ENCODE assay signal across 8 cellular contexts in the genomic region with DNA sequence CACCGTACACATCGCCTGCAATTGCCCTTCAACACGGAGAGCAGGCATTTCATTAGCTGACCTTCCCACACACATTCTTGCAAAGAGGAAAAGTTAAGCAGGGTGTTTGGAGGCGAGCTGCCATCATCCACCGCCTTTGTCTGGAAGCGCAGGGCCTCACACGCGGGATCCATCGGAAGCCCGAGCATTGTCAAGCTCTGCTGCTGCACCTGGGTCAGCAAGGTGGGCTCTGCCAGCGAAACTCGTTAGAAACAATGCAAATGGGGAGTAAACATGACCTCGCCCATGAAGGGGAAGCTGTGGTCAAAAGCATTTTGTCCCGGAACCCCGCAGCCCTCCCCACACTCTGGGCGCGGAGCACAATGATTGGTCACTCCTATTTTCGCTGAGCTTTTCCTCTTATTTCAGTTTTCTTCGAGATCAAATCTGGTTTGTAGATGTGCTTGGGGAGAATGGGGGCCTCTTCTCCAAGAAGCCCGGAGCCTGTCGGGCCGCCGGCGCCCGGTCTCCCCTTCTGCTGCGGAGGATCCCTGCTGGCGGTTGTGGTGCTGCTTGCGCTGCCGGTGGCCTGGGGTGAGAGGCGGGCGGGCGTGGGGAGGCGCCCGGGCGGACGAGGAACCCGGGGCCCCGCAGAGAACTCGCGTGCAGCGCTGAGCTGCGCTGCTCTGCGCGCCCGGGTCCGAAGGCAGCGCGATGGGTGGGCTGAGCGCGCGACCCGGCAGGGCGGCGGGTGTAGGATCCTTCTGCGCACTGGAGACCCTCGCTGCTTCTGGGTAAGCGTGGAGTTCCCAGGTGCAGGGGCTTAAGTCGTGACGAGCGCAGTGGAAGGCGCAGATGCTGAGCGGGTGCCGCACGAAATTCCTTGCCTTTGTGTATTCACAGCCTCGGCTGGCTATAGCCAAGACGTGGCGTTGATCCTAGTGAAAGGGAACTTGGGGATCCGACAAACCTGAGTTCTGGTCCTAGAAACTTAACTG. TPM values are rescaled to one million over a fixed set of nuclear protein-coding genes. Genes with fewer than 3 reads are reported as not detected.
DNase-seq lines count a peak whose midpoint lies in the region; ATAC-seq, FAIRE-seq and TF ChIP-seq lines count a peak whose summit lies in the region.

A gene (plus strand): TSS at position 342 of the 977 bp plus-strand sequence. CDS start 111 bp downstream, at position 453.

- CTCF ChIA-PET in A549 (lab: Yijun Ruan, JAX) = no interaction called here

- WGBS in A549 (ENCODE audit: missing lambda C conversion rate) = 39% methylated on average over 47 of the region's 68 CpGs

- H3K4me1 ChIP-seq in A549 (no peaks in the 10 kb centered on the region), upper lobe of right lung (peaks cover 10% of the 10 kb centered on the region)

- peaks cover under 1% of the 10 kb centered on the region for H3K27me3 ChIP-seq in HL-60 (ENCODE audit: insufficient read depth, poor library complexity, severe bottlenecking)
- H3K27me3 ChIP-seq in upper lobe of right lung = peaks cover 31% of the 10 kb centered on the region

- H3K36me3 ChIP-seq in upper lobe of right lung = no peaks in the 10 kb centered on the region

- H3K4me3 ChIP-seq in A549 = peak within 1 kb of the TSS; percentile 29
- peak within 1 kb of the TSS; percentile 56 for H3K4me3 ChIP-seq in HL-60 (replicated peaks; ENCODE audit: insufficient read depth, low read length)
- peak within 1 kb of the TSS; percentile 44 for H3K4me3 ChIP-seq in upper lobe of right lung

- intact Hi-C loops in upper lobe of right lung (cut with DNase I) = no loop called here

- H3K36me3 Mint-ChIP-seq in neural crest cell (ENCODE audit: low read depth) = no peaks in the 10 kb centered on the region

- POLR2A ChIA-PET in A549 (lab: Yijun Ruan, JAX) = no interaction called here

- peaks cover 56% of the 10 kb centered on the region for H3K27me3 Mint-ChIP-seq in neural crest cell (ENCODE audit: low read depth)

- TF ChIP-seq RAD21 in A549 (conservative IDR thresholded peaks at IDR 0.05 in 1 of 2, IDR thresholded peaks at IDR 0.05 in 1 of 2) = no peak

- H3K9me3 ChIP-seq in A549 (no peaks in the 10 kb centered on the region), upper lobe of right lung (no peaks in the 10 kb centered on the region)

- peak within 1 kb of the TSS; percentile 71 for H3K4me2 ChIP-seq in A549

- DNase-seq in A549 (ENCODE audit: low read depth in 1 of 2, low spot score in 1 of 2) = no peak
- peak; percentile 43 to 76 for DNase-seq in HL-60 (ENCODE audit: low read depth in 1 of 2, low spot score in 1 of 2)
- DNase-seq in activated CD4-positive, alpha-beta T cell treated with anti-CD3 and anti-CD28 coated beads, Interleukin-2, amount 50 U/mL, for 48 hours = peak; percentile 26 to 33
- peak; percentile 5 for DNase-seq in neural crest cell (ENCODE audit: low read depth, low spot score)
- peak; percentile 76 for DNase-seq in upper lobe of right lung
- DNase-seq in inferior parietal cortex (ENCODE audit: extremely low spot score) = no peak

- ATAC-seq in A549 (peak in 1 of 2 experiments; percentile 43; a peak in 3 of 6 replicates), GM19328 (IDR thresholded peaks at IDR 0.05; ENCODE audit: unreplicated experiment) (peak; percentile 47), esophagus mucosa (peak; percentile 46), upper lobe of right lung (peak; percentile 84)

- peak within 1 kb of the TSS; percentile 83 for H3K4me3 Mint-ChIP-seq in neural crest cell

- TF ChIP-seq CTCF in A549 (IDR thresholded peaks at IDR 0.05) = no peak
- no peak for TF ChIP-seq CTCF in HL-60 (IDR thresholded peaks at IDR 0.05; ENCODE audit: insufficient read depth, low read length)
- no peak for TF ChIP-seq CTCF in neural crest cell (conservative IDR thresholded peaks at IDR 0.05)
- TF ChIP-seq CTCF in upper lobe of right lung (IDR thresholded peaks at IDR 0.05) = no peak

- H3K4me1 Mint-ChIP-seq in neural crest cell = peaks cover 7% of the 10 kb centered on the region

- no peaks in the 10 kb centered on the region for H3K9me3 Mint-ChIP-seq in neural crest cell

- H3K27ac ChIP-seq in A549 = no peak within 1 kb of the TSS
- peak within 1 kb of the TSS; percentile 23 for H3K27ac ChIP-seq in HL-60 (replicated peaks)
- no peak within 1 kb of the TSS for H3K27ac ChIP-seq in upper lobe of right lung

- FAIRE-seq in A549 (lab: Jason Lieb, UNC) = no peak

- TF ChIP-seq EP300 in A549 (IDR thresholded peaks at IDR 0.05) = no peak

- TF ChIP-seq POLR2A in A549 (IDR thresholded peaks at IDR 0.05; ENCODE audit: low read length) = no peak

- H3K27ac Mint-ChIP-seq in neural crest cell (ENCODE audit: unreplicated experiment) = peak within 1 kb of the TSS; percentile 38

TF ChIP-seq in A549, 52 proteins besides CTCF, POLR2A, EP300 and RAD21 (continues in another document):
- TF ChIP-seq, protein P1, sequence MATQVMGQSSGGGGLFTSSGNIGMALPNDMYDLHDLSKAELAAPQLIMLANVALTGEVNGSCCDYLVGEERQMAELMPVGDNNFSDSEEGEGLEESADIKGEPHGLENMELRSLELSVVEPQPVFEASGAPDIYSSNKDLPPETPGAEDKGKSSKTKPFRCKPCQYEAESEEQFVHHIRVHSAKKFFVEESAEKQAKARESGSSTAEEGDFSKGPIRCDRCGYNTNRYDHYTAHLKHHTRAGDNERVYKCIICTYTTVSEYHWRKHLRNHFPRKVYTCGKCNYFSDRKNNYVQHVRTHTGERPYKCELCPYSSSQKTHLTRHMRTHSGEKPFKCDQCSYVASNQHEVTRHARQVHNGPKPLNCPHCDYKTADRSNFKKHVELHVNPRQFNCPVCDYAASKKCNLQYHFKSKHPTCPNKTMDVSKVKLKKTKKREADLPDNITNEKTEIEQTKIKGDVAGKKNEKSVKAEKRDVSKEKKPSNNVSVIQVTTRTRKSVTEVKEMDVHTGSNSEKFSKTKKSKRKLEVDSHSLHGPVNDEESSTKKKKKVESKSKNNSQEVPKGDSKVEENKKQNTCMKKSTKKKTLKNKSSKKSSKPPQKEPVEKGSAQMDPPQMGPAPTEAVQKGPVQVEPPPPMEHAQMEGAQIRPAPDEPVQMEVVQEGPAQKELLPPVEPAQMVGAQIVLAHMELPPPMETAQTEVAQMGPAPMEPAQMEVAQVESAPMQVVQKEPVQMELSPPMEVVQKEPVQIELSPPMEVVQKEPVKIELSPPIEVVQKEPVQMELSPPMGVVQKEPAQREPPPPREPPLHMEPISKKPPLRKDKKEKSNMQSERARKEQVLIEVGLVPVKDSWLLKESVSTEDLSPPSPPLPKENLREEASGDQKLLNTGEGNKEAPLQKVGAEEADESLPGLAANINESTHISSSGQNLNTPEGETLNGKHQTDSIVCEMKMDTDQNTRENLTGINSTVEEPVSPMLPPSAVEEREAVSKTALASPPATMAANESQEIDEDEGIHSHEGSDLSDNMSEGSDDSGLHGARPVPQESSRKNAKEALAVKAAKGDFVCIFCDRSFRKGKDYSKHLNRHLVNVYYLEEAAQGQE (IDR thresholded peaks at IDR 0.05) = no peak
- TF ChIP-seq, protein P2, sequence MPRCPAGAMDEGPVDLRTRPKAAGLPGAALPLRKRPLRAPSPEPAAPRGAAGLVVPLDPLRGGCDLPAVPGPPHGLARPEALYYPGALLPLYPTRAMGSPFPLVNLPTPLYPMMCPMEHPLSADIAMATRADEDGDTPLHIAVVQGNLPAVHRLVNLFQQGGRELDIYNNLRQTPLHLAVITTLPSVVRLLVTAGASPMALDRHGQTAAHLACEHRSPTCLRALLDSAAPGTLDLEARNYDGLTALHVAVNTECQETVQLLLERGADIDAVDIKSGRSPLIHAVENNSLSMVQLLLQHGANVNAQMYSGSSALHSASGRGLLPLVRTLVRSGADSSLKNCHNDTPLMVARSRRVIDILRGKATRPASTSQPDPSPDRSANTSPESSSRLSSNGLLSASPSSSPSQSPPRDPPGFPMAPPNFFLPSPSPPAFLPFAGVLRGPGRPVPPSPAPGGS (IDR thresholded peaks at IDR 0.05) = no peak
- no peak for TF ChIP-seq NFE2L2 (conservative IDR thresholded peaks at IDR 0.05; ENCODE audit: low read length)
- TF ChIP-seq FOSB (CRISPR knock-in tag; IDR thresholded peaks at IDR 0.05) = no peak
- no peak for TF ChIP-seq CBX2 (IDR thresholded peaks at IDR 0.05; ENCODE audit: borderline replicate concordance, low read depth)
- no peak for TF ChIP-seq HEYL (CRISPR knock-in tag; IDR thresholded peaks at IDR 0.05)
- no peak for TF ChIP-seq EHMT2 (IDR thresholded peaks at IDR 0.05; ENCODE audit: low read depth)
- TF ChIP-seq NPAS2 (CRISPR knock-in tag; IDR thresholded peaks at IDR 0.05; ENCODE audit: borderline replicate concordance) = no peak
- TF ChIP-seq, protein P3, sequence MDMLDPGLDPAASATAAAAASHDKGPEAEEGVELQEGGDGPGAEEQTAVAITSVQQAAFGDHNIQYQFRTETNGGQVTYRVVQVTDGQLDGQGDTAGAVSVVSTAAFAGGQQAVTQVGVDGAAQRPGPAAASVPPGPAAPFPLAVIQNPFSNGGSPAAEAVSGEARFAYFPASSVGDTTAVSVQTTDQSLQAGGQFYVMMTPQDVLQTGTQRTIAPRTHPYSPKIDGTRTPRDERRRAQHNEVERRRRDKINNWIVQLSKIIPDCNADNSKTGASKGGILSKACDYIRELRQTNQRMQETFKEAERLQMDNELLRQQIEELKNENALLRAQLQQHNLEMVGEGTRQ (IDR thresholded peaks at IDR 0.05) = no peak
- TF ChIP-seq SMC3 (IDR thresholded peaks at IDR 0.05) = no peak
- TF ChIP-seq, protein P4, sequence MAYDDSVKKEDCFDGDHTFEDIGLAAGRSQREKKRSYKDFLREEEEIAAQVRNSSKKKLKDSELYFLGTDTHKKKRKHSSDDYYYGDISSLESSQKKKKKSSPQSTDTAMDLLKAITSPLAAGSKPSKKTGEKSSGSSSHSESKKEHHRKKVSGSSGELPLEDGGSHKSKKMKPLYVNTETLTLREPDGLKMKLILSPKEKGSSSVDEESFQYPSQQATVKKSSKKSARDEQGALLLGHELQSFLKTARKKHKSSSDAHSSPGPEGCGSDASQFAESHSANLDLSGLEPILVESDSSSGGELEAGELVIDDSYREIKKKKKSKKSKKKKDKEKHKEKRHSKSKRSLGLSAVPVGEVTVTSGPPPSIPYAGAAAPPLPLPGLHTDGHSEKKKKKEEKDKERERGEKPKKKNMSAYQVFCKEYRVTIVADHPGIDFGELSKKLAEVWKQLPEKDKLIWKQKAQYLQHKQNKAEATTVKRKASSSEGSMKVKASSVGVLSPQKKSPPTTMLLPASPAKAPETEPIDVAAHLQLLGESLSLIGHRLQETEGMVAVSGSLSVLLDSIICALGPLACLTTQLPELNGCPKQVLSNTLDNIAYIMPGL (CRISPR knock-in tag; IDR thresholded peaks at IDR 0.05; ENCODE audit: borderline replicate concordance) = no peak
- no peak for TF ChIP-seq TFCP2L1 (CRISPR knock-in tag; IDR thresholded peaks at IDR 0.05)
- no peak for TF ChIP-seq HOXA7 (CRISPR knock-in tag; IDR thresholded peaks at IDR 0.05)

RNA-seq across cellular contexts. Expression of the gene that starts here (rescaled TPM):
- polyA plus RNA-seq in A549 (2011; rRNA removed) (not detected in 2 replicates), A549 (2017; fragmentation: RNase III; extraction: RNeasy Plus Mini Kit Qiagen cat#74134 plus additional on column Dnase treatment) (not detected in 3 replicates)
- polyA plus RNA-seq in A549 (2012; cell fraction: cytosol; rRNA removed) = not detected in 2 replicates
- not detected in 2 replicates for polyA plus RNA-seq in A549 (2012; cell fraction: nucleus; rRNA removed)
- not detected in 2 replicates for polyA minus RNA-seq in A549 (2011; rRNA and poly(A)+ RNA removed)
- total RNA-seq in esophagus mucosa (0.96 TPM), neural crest cell (not detected in 2 replicates), upper lobe of right lung (11.4 TPM)

Comparison
In these comparisons a context has a peak if more than half of its experiments do, and no peak if none do; other contexts are left out.
1. Peak in ATAC-seq in esophagus mucosa; RNA of the gene not detected or under 1 TPM.
2. Peak in DNase-seq in neural crest cell; RNA of the gene not detected or under 1 TPM.
3. DNase-seq: peak in HL-60 (2 of 2), activated CD4-positive, alpha-beta T cell treated with anti-CD3 and anti-CD28 coated beads, Interleukin-2, amount 50 U/mL, for 48 hours (2 of 2) and upper lobe of right lung (single experiment); none in A549 (0 of 2) and inferior parietal cortex (single experiment).
4. Peak in every context shown above with its lines, with median percentiles within 50 percentile points of each other: H3K4me3 ChIP-seq.